ENCODE assay signal across 1 cellular context in the genomic region with DNA sequence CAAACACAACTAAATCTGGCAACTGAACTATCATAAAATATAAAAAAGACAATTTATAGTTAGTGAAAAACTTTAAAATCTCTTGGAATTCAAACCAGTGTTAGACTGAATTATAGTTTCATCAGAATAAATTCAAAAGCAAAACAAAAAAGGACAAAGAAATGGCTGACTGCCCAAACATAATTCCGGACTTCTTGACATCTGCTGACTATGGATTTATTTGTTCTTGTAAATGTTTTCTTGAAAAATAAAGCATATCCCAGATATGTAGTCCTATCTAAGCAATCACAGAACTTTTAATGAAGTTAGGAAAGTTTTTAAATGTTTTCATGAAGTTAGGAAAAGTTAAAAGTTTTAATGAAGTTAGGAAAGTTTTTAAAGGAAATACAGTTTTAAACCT.
TF ChIP-seq lines count a peak whose summit lies in the region.

No MANE protein-coding gene starts in this region.

TF ChIP-seq in SK-N-SH, 30 proteins besides CTCF, POLR2A, EP300 and RAD21 (continued from another document):
- TF ChIP-seq REST (IDR thresholded peaks at IDR 0.05; ENCODE audit: low read depth, low read length), result no peak
- no peak for TF ChIP-seq NRF1 (IDR thresholded peaks at IDR 0.05; ENCODE audit: low read depth, low read length)
- no peak for TF ChIP-seq YY1 (IDR thresholded peaks at IDR 0.05; ENCODE audit: low read depth)
- no peak for TF ChIP-seq RCOR1 (IDR thresholded peaks at IDR 0.05; ENCODE audit: low read length)
- no peak for TF ChIP-seq GABPA (IDR thresholded peaks at IDR 0.05; ENCODE audit: low read depth)
- no peak for TF ChIP-seq TCF12 (IDR thresholded peaks at IDR 0.05)
- no peak for TF ChIP-seq RXRA (IDR thresholded peaks at IDR 0.05; ENCODE audit: borderline replicate concordance, low read depth)
- no peak for TF ChIP-seq FOSL2 (IDR thresholded peaks at IDR 0.05; ENCODE audit: borderline replicate concordance, low read depth)
- no peak for TF ChIP-seq NFIC (IDR thresholded peaks at IDR 0.05; ENCODE audit: borderline replicate concordance)
- no peak for TF ChIP-seq USF1 (IDR thresholded peaks at IDR 0.05; ENCODE audit: borderline replicate concordance, low read depth)
- no peak for TF ChIP-seq RFX5 (IDR thresholded peaks at IDR 0.05; ENCODE audit: low read length)
- TF ChIP-seq GATA2 (CRISPR knock-in tag; IDR thresholded peaks at IDR 0.05), result no peak
- TF ChIP-seq MAX (IDR thresholded peaks at IDR 0.05; ENCODE audit: low read depth), result no peak
TF ChIP-seq in SK-N-SH: peak in this region for 0.
